In genomic region chr6:26743157-26743821, GRCh38 we compare ENCODE assay signal across 2 cellular contexts.
A peak's percentile ranks its signal among the peaks of the same experiment; 100 is the strongest.
TF ChIP-seq lines count a peak whose summit lies in the region.

No MANE protein-coding gene starts in this region.

TF ChIP-seq in A549, 52 proteins besides CTCF, POLR2A, EP300 and RAD21 (continued from another document):
- TF ChIP-seq BCL3 (IDR thresholded peaks at IDR 0.05), result no peak
- TF ChIP-seq KDM5A (IDR thresholded peaks at IDR 0.05), result no peak
- no peak for TF ChIP-seq SMC3 (IDR thresholded peaks at IDR 0.05)
- no peak for TF ChIP-seq RCOR1 (IDR thresholded peaks at IDR 0.05; ENCODE audit: low read depth, low read length)
- TF ChIP-seq HOXA7 (CRISPR knock-in tag; IDR thresholded peaks at IDR 0.05), result no peak
- TF ChIP-seq ESRRA (IDR thresholded peaks at IDR 0.05; ENCODE audit: borderline replicate concordance, low read length), result no peak
- TF ChIP-seq JUN (IDR thresholded peaks at IDR 0.05), result no peak
- TF ChIP-seq KDM1A (IDR thresholded peaks at IDR 0.05; ENCODE audit: low read depth), result no peak
- TF ChIP-seq NR3C1 (IDR thresholded peaks at IDR 0.05), result no peak
- TF ChIP-seq ZC3H11A (IDR thresholded peaks at IDR 0.05), result no peak
- no peak for TF ChIP-seq PHF8 (IDR thresholded peaks at IDR 0.05; ENCODE audit: borderline replicate concordance, low read depth)
- 0 out of 2 replicates have a peak, but pooled peaks have one; percentile 3 for TF ChIP-seq USF2 (IDR thresholded peaks at IDR 0.05)
- TF ChIP-seq RARB (CRISPR knock-in tag; IDR thresholded peaks at IDR 0.05), result no peak
- no peak for TF ChIP-seq JUNB (IDR thresholded peaks at IDR 0.05)
- peak; percentile 19; the same call in 1 of the 2 replicates for TF ChIP-seq SREBF2 (IDR thresholded peaks at IDR 0.05)
- peak; percentile 58; the same call in 1 of the 2 replicates for TF ChIP-seq MAX (IDR thresholded peaks at IDR 0.05)

TF ChIP-seq in K562, 482 proteins besides CTCF, POLR2A, EP300 and RAD21 (continues in another document):
- TF ChIP-seq ZBTB40 (IDR thresholded peaks at IDR 0.05) (peak; percentile 61), ZBTB40 (CRISPR knock-in tag; IDR thresholded peaks at IDR 0.05) (no peak), ETS2 (tag; IDR thresholded peaks at IDR 0.05; ENCODE audit: borderline replicate concordance, poor library complexity, severe bottlenecking) (no peak), ARNT (IDR thresholded peaks at IDR 0.05) (peak in 1 of 2 experiments; percentile 63; a peak in 2 of 4 replicates), TARDBP (IDR thresholded peaks at IDR 0.05) (no peak), CC2D1A (IDR thresholded peaks at IDR 0.05) (no peak), WHSC1 (IDR thresholded peaks at IDR 0.05; ENCODE audit: low read length) (no peak), TEAD4 (IDR thresholded peaks at IDR 0.05; ENCODE audit: low read length) (peak; percentile 72), TEAD4 (CRISPR knock-in tag; IDR thresholded peaks at IDR 0.05; ENCODE audit: borderline replicate concordance) (no peak), SRSF7 (optimal IDR thresholded peaks at IDR 0.05; ENCODE audit: low read depth, low read length) (no peak), NRF1 (conservative IDR thresholded peaks at IDR 0.05 in 1 of 2, IDR thresholded peaks at IDR 0.05 in 1 of 2) (peak; percentile 38 to 45; a peak in 2 of 4 replicates), HNRNPLL (IDR thresholded peaks at IDR 0.05; ENCODE audit: low read depth, low read length, poor library complexity, severe bottlenecking) (peak; percentile 28), SOX6 (IDR thresholded peaks at IDR 0.05) (peak; percentile 16; the same call in 1 of the 2 replicates), CREB1 (IDR thresholded peaks at IDR 0.05) (peak; percentile 34; the same call in 1 of the 2 replicates), CREB1 (CRISPR knock-in tag; IDR thresholded peaks at IDR 0.05) (no peak), SMARCA5 (IDR thresholded peaks at IDR 0.05) (0 out of 2 replicates have a peak, but pooled peaks have one; percentile 14), RNF219 (CRISPR knock-in tag; IDR thresholded peaks at IDR 0.05) (no peak), POLR3A (IDR thresholded peaks at IDR 0.05; ENCODE audit: borderline replicate concordance, extremely low read depth, insufficient read depth, insufficient read length) (peak; percentile 82), CREM (IDR thresholded peaks at IDR 0.05; ENCODE audit: low read depth) (peak; percentile 27; the same call in 1 of the 2 replicates), RCOR1 (IDR thresholded peaks at IDR 0.05; ENCODE audit: borderline replicate concordance in 1 of 2, low read depth in 2 of 2, low read length in 2 of 2) (0 out of 4 replicates have a peak, but pooled peaks of 1 of the 2 experiments have one; percentile 21), ATF3 (IDR thresholded peaks at IDR 0.05) (no peak), ATF3 (CRISPR knock-in tag; conservative IDR thresholded peaks at IDR 0.05) (0 out of 2 replicates have a peak, but pooled peaks have one; percentile 33), CXXC5 (CRISPR knock-in tag; IDR thresholded peaks at IDR 0.05) (no peak), MEF2A (IDR thresholded peaks at IDR 0.05; ENCODE audit: control insufficient read depth, low read depth, low read length) (peak; percentile 87), ZBTB33 (CRISPR knock-in tag; IDR thresholded peaks at IDR 0.05) (peak; percentile 78), FOXJ3 (CRISPR knock-in tag; IDR thresholded peaks at IDR 0.05) (no peak), HEY1 (CRISPR knock-in tag; IDR thresholded peaks at IDR 0.05; ENCODE audit: borderline replicate concordance) (no peak), ZBTB26 (CRISPR knock-in tag; IDR thresholded peaks at IDR 0.05) (no peak), ADNP (tag; IDR thresholded peaks at IDR 0.05) (peak; percentile 74), POLR2AphosphoS5 (IDR thresholded peaks at IDR 0.05; ENCODE audit: control insufficient read depth, insufficient read depth, low read depth, low read length) (no peak), PPARD (CRISPR knock-in tag; IDR thresholded peaks at IDR 0.05) (no peak), TRIM24 (IDR thresholded peaks at IDR 0.05) (0 out of 4 replicates have a peak, but pooled peaks of 1 of the 2 experiments have one; percentile 12), GTF3C2 (IDR thresholded peaks at IDR 0.05; ENCODE audit: borderline replicate concordance, extremely low read depth, insufficient read length) (peak; percentile 89), POLR2H (tag; IDR thresholded peaks at IDR 0.05; ENCODE audit: low read depth) (peak; percentile 97), TBP (optimal IDR thresholded peaks at IDR 0.05; ENCODE audit: low read depth, low read length) (peak; percentile 96), DPF2 (IDR thresholded peaks at IDR 0.05) (0 out of 2 replicates have a peak, but pooled peaks have one; percentile 39), RFX5 (IDR thresholded peaks at IDR 0.05; ENCODE audit: low read depth, low read length) (peak; percentile 30; the same call in 1 of the 2 replicates), CEBPB (tag; IDR thresholded peaks at IDR 0.05) (peak; percentile 69), RBFOX2 (IDR thresholded peaks at IDR 0.05; ENCODE audit: low read depth, low read length) (no peak), YBX1 (IDR thresholded peaks at IDR 0.05) (no peak), CBX3 (IDR thresholded peaks at IDR 0.05; ENCODE audit: borderline replicate concordance in 1 of 2, low read length in 2 of 2) (0 out of 3 replicates have a peak, but pooled peaks of 1 of the 2 experiments have one; percentile 18), NFYB (IDR thresholded peaks at IDR 0.05; ENCODE audit: extremely low read depth, insufficient read length) (peak; percentile 31), ELF2 (CRISPR knock-in tag; IDR thresholded peaks at IDR 0.05) (no peak), ATF1 (CRISPR knock-in tag; IDR thresholded peaks at IDR 0.05) (no peak), ATF1 (tag; IDR thresholded peaks at IDR 0.05) (peak; percentile 68)
